In the genomic region with DNA sequence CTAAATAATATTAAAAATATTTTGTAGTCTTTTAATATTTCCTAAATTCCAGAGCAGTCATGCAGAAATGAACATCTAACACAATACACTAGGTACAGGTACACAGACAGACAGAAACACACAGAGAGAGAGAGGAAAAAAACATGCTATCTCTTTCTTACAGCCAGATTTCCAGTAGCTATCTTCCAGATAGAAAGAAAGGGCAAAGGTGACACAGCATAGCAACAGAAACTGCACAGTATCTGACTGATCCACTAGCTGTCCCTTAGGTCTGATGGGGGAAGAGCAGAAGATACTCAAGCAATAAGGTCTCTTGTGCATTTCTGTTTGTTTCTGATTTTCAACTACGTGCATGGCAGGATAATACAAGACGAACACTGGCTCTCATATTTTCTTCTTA, we compare ENCODE assay signal across 2 cellular contexts.
TF ChIP-seq lines count a peak whose summit lies in the region.

No MANE protein-coding gene starts in this region.

TF ChIP-seq in GM12891, 5 proteins besides CTCF, POLR2A, EP300 and RAD21 (continued from another document):
- TF ChIP-seq PAX5 (IDR thresholded peaks at IDR 0.05; ENCODE audit: insufficient read depth, low read length, severe bottlenecking) (no peak), TAF1 (IDR thresholded peaks at IDR 0.05; ENCODE audit: low read depth, low read length) (no peak), SPI1 (IDR thresholded peaks at IDR 0.05; ENCODE audit: low read depth, low read length) (no peak)

TF ChIP-seq in WTC11, 78 proteins besides CTCF, POLR2A, EP300 and RAD21:
- TF ChIP-seq, protein P1, sequence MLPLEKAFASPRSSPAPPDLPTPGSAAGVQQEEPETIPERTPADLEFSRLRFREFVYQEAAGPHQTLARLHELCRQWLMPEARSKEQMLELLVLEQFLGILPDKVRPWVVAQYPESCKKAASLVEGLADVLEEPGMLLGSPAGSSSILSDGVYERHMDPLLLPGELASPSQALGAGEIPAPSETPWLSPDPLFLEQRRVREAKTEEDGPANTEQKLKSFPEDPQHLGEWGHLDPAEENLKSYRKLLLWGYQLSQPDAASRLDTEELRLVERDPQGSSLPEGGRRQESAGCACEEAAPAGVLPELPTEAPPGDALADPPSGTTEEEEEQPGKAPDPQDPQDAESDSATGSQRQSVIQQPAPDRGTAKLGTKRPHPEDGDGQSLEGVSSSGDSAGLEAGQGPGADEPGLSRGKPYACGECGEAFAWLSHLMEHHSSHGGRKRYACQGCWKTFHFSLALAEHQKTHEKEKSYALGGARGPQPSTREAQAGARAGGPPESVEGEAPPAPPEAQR (CRISPR knock-in tag; IDR thresholded peaks at IDR 0.05): no peak
- TF ChIP-seq NFYB (CRISPR knock-in tag; conservative IDR thresholded peaks at IDR 0.05; ENCODE audit: low read depth) (no peak), ZNF423 (CRISPR knock-in tag; IDR thresholded peaks at IDR 0.05) (no peak), RELA (CRISPR knock-in tag; IDR thresholded peaks at IDR 0.05; ENCODE audit: borderline replicate concordance) (no peak), GABPB1 (CRISPR knock-in tag; IDR thresholded peaks at IDR 0.05) (no peak), TEAD1 (CRISPR knock-in tag; IDR thresholded peaks at IDR 0.05) (no peak), SMAD3 (CRISPR knock-in tag; IDR thresholded peaks at IDR 0.05; ENCODE audit: borderline replicate concordance) (no peak), MYBL2 (CRISPR knock-in tag; IDR thresholded peaks at IDR 0.05) (no peak), NFATC4 (CRISPR knock-in tag; IDR thresholded peaks at IDR 0.05) (no peak)
- TF ChIP-seq, protein P2, sequence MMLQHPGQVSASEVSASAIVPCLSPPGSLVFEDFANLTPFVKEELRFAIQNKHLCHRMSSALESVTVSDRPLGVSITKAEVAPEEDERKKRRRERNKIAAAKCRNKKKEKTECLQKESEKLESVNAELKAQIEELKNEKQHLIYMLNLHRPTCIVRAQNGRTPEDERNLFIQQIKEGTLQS (CRISPR knock-in tag; conservative IDR thresholded peaks at IDR 0.05): no peak
- TF ChIP-seq, protein P3, sequence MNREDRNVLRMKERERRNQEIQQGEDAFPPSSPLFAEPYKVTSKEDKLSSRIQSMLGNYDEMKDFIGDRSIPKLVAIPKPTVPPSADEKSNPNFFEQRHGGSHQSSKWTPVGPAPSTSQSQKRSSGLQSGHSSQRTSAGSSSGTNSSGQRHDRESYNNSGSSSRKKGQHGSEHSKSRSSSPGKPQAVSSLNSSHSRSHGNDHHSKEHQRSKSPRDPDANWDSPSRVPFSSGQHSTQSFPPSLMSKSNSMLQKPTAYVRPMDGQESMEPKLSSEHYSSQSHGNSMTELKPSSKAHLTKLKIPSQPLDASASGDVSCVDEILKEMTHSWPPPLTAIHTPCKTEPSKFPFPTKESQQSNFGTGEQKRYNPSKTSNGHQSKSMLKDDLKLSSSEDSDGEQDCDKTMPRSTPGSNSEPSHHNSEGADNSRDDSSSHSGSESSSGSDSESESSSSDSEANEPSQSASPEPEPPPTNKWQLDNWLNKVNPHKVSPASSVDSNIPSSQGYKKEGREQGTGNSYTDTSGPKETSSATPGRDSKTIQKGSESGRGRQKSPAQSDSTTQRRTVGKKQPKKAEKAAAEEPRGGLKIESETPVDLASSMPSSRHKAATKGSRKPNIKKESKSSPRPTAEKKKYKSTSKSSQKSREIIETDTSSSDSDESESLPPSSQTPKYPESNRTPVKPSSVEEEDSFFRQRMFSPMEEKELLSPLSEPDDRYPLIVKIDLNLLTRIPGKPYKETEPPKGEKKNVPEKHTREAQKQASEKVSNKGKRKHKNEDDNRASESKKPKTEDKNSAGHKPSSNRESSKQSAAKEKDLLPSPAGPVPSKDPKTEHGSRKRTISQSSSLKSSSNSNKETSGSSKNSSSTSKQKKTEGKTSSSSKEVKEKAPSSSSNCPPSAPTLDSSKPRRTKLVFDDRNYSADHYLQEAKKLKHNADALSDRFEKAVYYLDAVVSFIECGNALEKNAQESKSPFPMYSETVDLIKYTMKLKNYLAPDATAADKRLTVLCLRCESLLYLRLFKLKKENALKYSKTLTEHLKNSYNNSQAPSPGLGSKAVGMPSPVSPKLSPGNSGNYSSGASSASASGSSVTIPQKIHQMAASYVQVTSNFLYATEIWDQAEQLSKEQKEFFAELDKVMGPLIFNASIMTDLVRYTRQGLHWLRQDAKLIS (CRISPR knock-in tag; IDR thresholded peaks at IDR 0.05; ENCODE audit: borderline replicate concordance): no peak
- TF ChIP-seq, protein P4, sequence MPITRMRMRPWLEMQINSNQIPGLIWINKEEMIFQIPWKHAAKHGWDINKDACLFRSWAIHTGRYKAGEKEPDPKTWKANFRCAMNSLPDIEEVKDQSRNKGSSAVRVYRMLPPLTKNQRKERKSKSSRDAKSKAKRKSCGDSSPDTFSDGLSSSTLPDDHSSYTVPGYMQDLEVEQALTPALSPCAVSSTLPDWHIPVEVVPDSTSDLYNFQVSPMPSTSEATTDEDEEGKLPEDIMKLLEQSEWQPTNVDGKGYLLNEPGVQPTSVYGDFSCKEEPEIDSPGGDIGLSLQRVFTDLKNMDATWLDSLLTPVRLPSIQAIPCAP (CRISPR knock-in tag; IDR thresholded peaks at IDR 0.05): no peak
- TF ChIP-seq, protein P5, sequence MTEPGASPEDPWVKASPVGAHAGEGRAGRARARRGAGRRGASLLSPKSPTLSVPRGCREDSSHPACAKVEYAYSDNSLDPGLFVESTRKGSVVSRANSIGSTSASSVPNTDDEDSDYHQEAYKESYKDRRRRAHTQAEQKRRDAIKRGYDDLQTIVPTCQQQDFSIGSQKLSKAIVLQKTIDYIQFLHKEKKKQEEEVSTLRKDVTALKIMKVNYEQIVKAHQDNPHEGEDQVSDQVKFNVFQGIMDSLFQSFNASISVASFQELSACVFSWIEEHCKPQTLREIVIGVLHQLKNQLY (CRISPR knock-in tag; IDR thresholded peaks at IDR 0.05): no peak
